24 cellular contexts compared by ENCODE assay signal in the genomic region with DNA sequence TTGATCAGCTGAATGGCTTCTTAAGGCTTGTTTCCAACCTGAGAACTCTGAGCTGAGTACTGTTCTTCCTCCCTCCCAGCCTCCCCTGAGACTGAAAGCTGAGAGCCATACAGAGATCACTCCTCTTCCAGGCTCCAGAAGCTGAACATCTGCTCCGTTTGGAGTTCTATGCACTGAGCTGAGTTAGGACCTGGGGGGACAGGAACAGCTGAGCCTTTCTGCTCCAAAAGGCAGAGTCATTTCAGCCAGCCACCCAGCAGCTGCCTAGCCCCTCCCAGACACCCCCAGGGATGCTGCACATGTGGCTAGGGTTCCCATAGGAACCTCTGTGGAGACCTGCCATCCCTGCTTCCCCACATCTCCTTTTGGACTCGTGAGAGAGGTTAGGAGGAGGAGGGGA.
A peak's percentile ranks its signal among the peaks of the same experiment; 100 is the strongest.
DNase-seq lines count a peak whose midpoint lies in the region; ATAC-seq lines count a peak whose summit lies in the region.
"Had no signal": no experiment of that assay in that cellular context is flagged by ENCODE, and none has a peak within 500 bp of the region (broad histone marks: within the 10 kb centered on the region; RNA-seq: fewer than 3 reads in every experiment).

No MANE protein-coding gene starts in this region.

- H3K27me3 ChIP-seq in right cardiac atrium (ENCODE audit: control insufficient read depth, insufficient read depth), result no peaks in the 10 kb centered on the region
- H3K27me3 ChIP-seq: dorsolateral prefrontal cortex, stomach, thyroid gland had no signal

- intact Hi-C loops in Right ventricle myocardium inferior (cut with DNase I) (no loop called here), right cardiac atrium (cut with DNase I) (no loop called here), cardiac septum (cut with DNase I) (no loop called here)

- no peaks in the 10 kb centered on the region for H3K9me3 ChIP-seq in right cardiac atrium (ENCODE audit: control insufficient read depth, low read length)
- H3K9me3 ChIP-seq: lower lobe of right lung, mucosa of descending colon, stomach, thyroid gland had no signal

- no peaks in the 10 kb centered on the region for H3K4me1 ChIP-seq in right cardiac atrium (ENCODE audit: control insufficient read depth, insufficient read depth, low read length)
- H3K4me1 ChIP-seq: thyroid gland had no signal

- H3K4me3 ChIP-seq in right cardiac atrium (ENCODE audit: low read length) (no peak overlapping the region), skeletal muscle cell (ENCODE audit: low read depth, low read length) (no peak overlapping the region)
- H3K4me3 ChIP-seq: dorsolateral prefrontal cortex, GM12878, lower lobe of right lung, mucosa of descending colon, stomach, thyroid gland had no signal

- ATAC-seq in Right ventricle myocardium inferior, result peak; percentile 82
- ATAC-seq in right cardiac atrium, result no peak
- ATAC-seq in HG03378 (IDR thresholded peaks at IDR 0.05; ENCODE audit: unreplicated experiment), result no peak
- ATAC-seq: activated CD4-positive, alpha-beta T cell treated with anti-CD3 and anti-CD28 coated beads for 36 hours; activated CD8-positive, alpha-beta T cell treated with anti-CD3 and anti-CD28 coated beads, Interleukin-2, amount 10 ng/mL, durations not matched to agents 7 days and 5 days; GM12878; lower lobe of right lung; mucosa of descending colon had no signal

- 39% methylated on average over 2 of the region's 2 CpGs for WGBS in right cardiac atrium

- DNase-seq in Right ventricle myocardium inferior (ENCODE audit: missing footprints) (no peak), right cardiac atrium (no peak), NCI-H82 treated with DMSO at 0.1 percent for 48 hours (lab: John Stamatoyannopoulos, UW; ENCODE audit: unreplicated experiment) (peak; percentile 29), cardiac septum (ENCODE audit: low spot score) (peak; percentile 31), skeletal muscle cell (ENCODE audit: low read depth) (peak; percentile 45), HPDE6-E6E7 (ENCODE audit: extremely low spot score) (no peak), NCI-H774 (lab: John Stamatoyannopoulos, UW) (no peak)
- DNase-seq: activated CD4-positive, alpha-beta T cell treated with anti-CD3 and anti-CD28 coated beads for 36 hours; activated CD8-positive, alpha-beta T cell treated with anti-CD3 and anti-CD28 coated beads, Interleukin-2, amount 10 ng/mL, durations not matched to agents 7 days and 5 days; activated effector memory CD4-positive, alpha-beta T cell treated with Interleukin-2 at 50 U/mL for 16 hours; CD4-positive, CD25-positive, alpha-beta regulatory T cell; dorsolateral prefrontal cortex; KBM-7; kidney; lower lobe of right lung; MM.1S; mucosa of descending colon; NCI-H748 treated with DMSO at 0.1 percent for 48 hours; posterior cingulate gyrus; stomach; thyroid gland had no signal

- H3K27ac ChIP-seq in right cardiac atrium (ENCODE audit: low read length), result no peak overlapping the region
- H3K27ac ChIP-seq: 22Rv1, dorsolateral prefrontal cortex, lower lobe of right lung, stomach, thyroid gland had no signal

Comparison
In these comparisons a context has a peak if more than half of its experiments do, and no peak if none do; other contexts are left out.
1. DNase-seq: peak in NCI-H82 treated with DMSO at 0.1 percent for 48 hours (single experiment), cardiac septum (single experiment) and skeletal muscle cell (single experiment); none in Right ventricle myocardium inferior (single experiment), right cardiac atrium (0 of 3), HPDE6-E6E7 (single experiment) and NCI-H774 (single experiment).